ENCODE assay signal across 1 cellular context in genomic region chr9:37509536-37509935, GRCh38.
TF ChIP-seq lines count a peak whose summit lies in the region.

No MANE protein-coding gene starts in this region.

TF ChIP-seq in HepG2, 621 proteins besides CTCF, POLR2A, EP300 and RAD21:
- TF ChIP-seq GATAD2A (CRISPR knock-in tag; IDR thresholded peaks at IDR 0.05) (no peak), THAP7 (CRISPR knock-in tag; IDR thresholded peaks at IDR 0.05) (no peak), HOMEZ (CRISPR knock-in tag; IDR thresholded peaks at IDR 0.05; ENCODE audit: low read depth) (no peak), ZNF792 (CRISPR knock-in tag; IDR thresholded peaks at IDR 0.05) (no peak), NR2F2 (IDR thresholded peaks at IDR 0.05; ENCODE audit: borderline replicate concordance, low read depth) (no peak), ZNF224 (CRISPR knock-in tag; IDR thresholded peaks at IDR 0.05) (no peak), ZNF687 (CRISPR knock-in tag; IDR thresholded peaks at IDR 0.05) (peak; percentile 39)
TF ChIP-seq in HepG2: peak in this region for 1.
